Comparison of ENCODE assay signal across 8 cellular contexts in the genomic region with DNA sequence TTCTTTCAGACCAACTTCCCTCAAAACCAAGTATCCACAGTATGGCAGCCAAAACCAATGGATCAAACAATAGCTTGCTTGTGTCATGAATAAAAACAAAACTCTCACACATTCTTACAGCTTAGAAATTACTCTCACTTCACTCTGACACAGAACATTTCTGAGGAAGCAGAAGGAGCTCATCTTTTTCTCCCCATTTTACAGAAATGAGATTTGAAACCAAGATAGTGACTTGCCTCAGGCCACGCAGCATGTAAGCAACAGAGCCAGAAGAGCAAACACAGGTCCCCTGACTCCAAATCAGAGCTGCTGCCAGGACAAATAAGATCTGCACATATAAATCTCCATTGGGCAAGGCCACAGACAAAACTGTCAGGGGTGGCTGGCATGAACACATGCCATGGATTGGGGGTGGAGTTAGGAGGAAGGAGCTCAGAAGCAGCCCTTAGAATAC.
DNase-seq lines count a peak whose midpoint lies in the region; ATAC-seq and TF ChIP-seq lines count a peak whose summit lies in the region.

No MANE protein-coding gene starts in this region.

- H3K27me3 ChIP-seq in MM.1S (replicated peaks; ENCODE audit: insufficient read depth, low read length): no peaks in the 10 kb centered on the region
- no peaks in the 10 kb centered on the region for H3K27me3 ChIP-seq in dorsolateral prefrontal cortex
- H3K27me3 ChIP-seq in colonic mucosa: no peaks in the 10 kb centered on the region

- peaks cover 25% of the 10 kb centered on the region for H3F3A ChIP-seq in MM.1S (ENCODE audit: insufficient read depth, low read length)

- H3K27ac ChIP-seq in MM.1S (ENCODE audit: low read length) (peak overlapping the region; percentile 81), dorsolateral prefrontal cortex (peak overlapping the region in 58 of 59 donors; percentile 60 to 98 (median 90)), colonic mucosa (no peak overlapping the region)

- H3K9ac ChIP-seq in MM.1S (ENCODE audit: low read length) (peak overlapping the region; percentile 43; the same call in 1 of the 2 replicates), colonic mucosa (ENCODE audit: low read depth in 2 of 2, low read length in 2 of 2) (no peak overlapping the region)

- no peak overlapping the region for H2AFZ ChIP-seq in MM.1S (ENCODE audit: low read length)

- H3K9me3 ChIP-seq in MM.1S (replicated peaks; ENCODE audit: insufficient read depth, low read length) (no peaks in the 10 kb centered on the region), colonic mucosa (no peaks in the 10 kb centered on the region)

- H3K79me2 ChIP-seq in MM.1S (ENCODE audit: low read length): peaks cover 96% of the 10 kb centered on the region

- intact Hi-C loops in dorsolateral prefrontal cortex (cut with DNase I): no loop called here
- intact Hi-C loops in colonic mucosa (cut with DNase I): no loop called here

- peak overlapping the region; percentile 72 for H3K4me2 ChIP-seq in MM.1S (ENCODE audit: low read depth, low read length)

- TF ChIP-seq CTCF in MM.1S (IDR thresholded peaks at IDR 0.05; ENCODE audit: low read length) (no peak), dorsolateral prefrontal cortex (IDR thresholded peaks at IDR 0.05 in 54 of 56, conservative IDR thresholded peaks at IDR 0.05 in 2 of 56; ENCODE audit: low read depth in 1 of 56, partially characterized antibody in 56 of 56) (no peak), colonic mucosa (IDR thresholded peaks at IDR 0.05) (no peak)

- peaks cover 42% of the 10 kb centered on the region for H3K4me1 ChIP-seq in MM.1S (ENCODE audit: low read length)
- H3K4me1 ChIP-seq in colonic mucosa: no peaks in the 10 kb centered on the region

- no peaks in the 10 kb centered on the region for H3K9me2 ChIP-seq in MM.1S (replicated peaks; ENCODE audit: insufficient read depth, low read length)

- H3K36me3 ChIP-seq in MM.1S (replicated peaks; ENCODE audit: insufficient read depth, low read length): no peaks in the 10 kb centered on the region
- no peaks in the 10 kb centered on the region for H3K36me3 ChIP-seq in colonic mucosa

- ATAC-seq in GM18508 (IDR thresholded peaks at IDR 0.05; ENCODE audit: insufficient read depth, unreplicated experiment) (peak; percentile 38), GM21447 (IDR thresholded peaks at IDR 0.05; ENCODE audit: unreplicated experiment) (peak; percentile 71)

- no peaks in the 10 kb centered on the region for H4K20me1 ChIP-seq in MM.1S (ENCODE audit: insufficient read depth, low read length)

- DNase-seq in MM.1S (peak; percentile 34), dorsolateral prefrontal cortex (no peak), colonic mucosa (no peak), T1000 (lab: John Stamatoyannopoulos, UW) (no peak), retina (no peak), dedifferentiated amniotic fluid mesenchymal stem cell (ENCODE audit: extremely low spot score) (no peak)

- peak overlapping the region; percentile 6; the same call in 1 of the 2 replicates for H3K4me3 ChIP-seq in MM.1S (ENCODE audit: low read length)
- H3K4me3 ChIP-seq in dorsolateral prefrontal cortex: peak overlapping the region in 2 of 59 donors; percentile 15 to 23
- H3K4me3 ChIP-seq in colonic mucosa: no peak overlapping the region
